In the genomic region with DNA sequence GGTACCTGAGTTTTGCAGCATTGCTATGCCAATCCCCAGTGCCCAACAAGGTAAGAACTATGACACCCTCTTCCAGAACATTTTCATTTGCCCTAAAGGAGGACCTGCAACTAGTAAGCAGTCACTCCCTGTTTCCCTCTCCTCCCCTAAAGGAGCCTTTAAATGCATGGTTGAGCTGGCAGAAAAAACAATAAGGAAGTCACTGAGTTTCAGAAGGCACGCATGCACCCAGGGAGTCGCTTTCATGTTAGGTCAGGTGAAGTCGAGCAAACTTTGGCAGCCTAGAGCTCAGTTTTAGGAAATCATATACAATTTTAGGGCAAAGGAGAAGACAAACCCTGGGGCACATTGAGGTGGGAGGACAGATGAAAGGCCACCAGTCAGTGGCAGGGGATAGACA, we compare ENCODE assay signal across 26 cellular contexts. TPM values are rescaled to one million over a fixed set of nuclear protein-coding genes. Genes with fewer than 3 reads are reported as not detected.
"Had no signal": no experiment of that assay in that cellular context is flagged by ENCODE, and none has a peak within 500 bp of the region (broad histone marks: within the 10 kb centered on the region; RNA-seq: fewer than 3 reads in every experiment).

No MANE protein-coding gene starts in this region.

- DNase-seq: activated CD4-positive, alpha-beta T cell treated with anti-CD3 and anti-CD28 coated beads for 1 hour; activated CD4-positive, alpha-beta T cell treated with anti-CD3 and anti-CD28 coated beads, Interleukin-2, amount 50 U/mL, for 48 hours; activated CD8-positive, alpha-beta memory T cell treated with anti-CD3 and anti-CD28 coated beads, Interleukin-2, amount 10 ng/mL, durations not matched to agents 7 days and 5 days; activated naive CD4-positive, alpha-beta T cell treated with anti-CD3 and anti-CD28 coated beads, Interleukin-2, amount 50 U/mL, for 16 hours; activated T-cell treated with anti-CD3 and anti-CD28 coated beads, Interleukin-2, amount 50 U/mL, for 24 hours; dermis blood vessel endothelial cell; foreskin melanocyte; heart left ventricle; mammary epithelial cell; nephron progenitor cell; occipital lobe; right cardiac atrium; stimulated activated CD4-positive, alpha-beta T cell treated with anti-CD3 and anti-CD28 coated beads, Interleukin-15, amount 100 ng/mL, for 24 hours; stimulated activated CD4-positive, alpha-beta T cell treated with anti-CD3 and anti-CD28 coated beads, Interleukin-4, amount 100 ng/mL, for 1 hour; stimulated activated naive CD8-positive, alpha-beta T cell treated with anti-CD3 and anti-CD28 coated beads, Interleukin-15, Interleukin-2, amounts not matched to agents 100 U/mL and 50 U/mL, for 24 hours had no signal

- H3K27me3 Mint-ChIP-seq: activated CD8-positive, alpha-beta memory T cell treated with anti-CD3 and anti-CD28 coated beads, Interleukin-2, amount 10 ng/mL, durations not matched to agents 7 days and 5 days; type B pancreatic cell had no signal

- H3K36me3 Mint-ChIP-seq: activated CD8-positive, alpha-beta memory T cell treated with anti-CD3 and anti-CD28 coated beads, Interleukin-2, amount 10 ng/mL, durations not matched to agents 7 days and 5 days; type B pancreatic cell had no signal

- H3K27ac Mint-ChIP-seq: activated CD8-positive, alpha-beta memory T cell treated with anti-CD3 and anti-CD28 coated beads, Interleukin-2, amount 10 ng/mL, durations not matched to agents 7 days and 5 days; activated T-cell treated with anti-CD3 and anti-CD28 coated beads, Interleukin-2, amount 50 U/mL, for 24 hours; nephron progenitor cell; type B pancreatic cell had no signal

- H3K4me1 Mint-ChIP-seq: activated CD8-positive, alpha-beta memory T cell treated with anti-CD3 and anti-CD28 coated beads, Interleukin-2, amount 10 ng/mL, durations not matched to agents 7 days and 5 days; nephron progenitor cell had no signal

- ATAC-seq: activated CD8-positive, alpha-beta memory T cell treated with anti-CD3 and anti-CD28 coated beads, Interleukin-2, amount 10 ng/mL, durations not matched to agents 7 days and 5 days; heart left ventricle; left lobe of liver; right cardiac atrium; stimulated activated naive CD8-positive, alpha-beta T cell treated with anti-CD3 and anti-CD28 coated beads, Interleukin-15, Interleukin-2, amounts not matched to agents 100 U/mL and 50 U/mL, for 24 hours had no signal

- H3K36me3 ChIP-seq: heart left ventricle, prostate gland, suprapubic skin had no signal

- H3K4me3 Mint-ChIP-seq: activated CD8-positive, alpha-beta memory T cell treated with anti-CD3 and anti-CD28 coated beads, Interleukin-2, amount 10 ng/mL, durations not matched to agents 7 days and 5 days; activated T-cell treated with anti-CD3 and anti-CD28 coated beads, Interleukin-2, amount 50 U/mL, for 24 hours; nephron progenitor cell; type B pancreatic cell had no signal

- H3K4me1 ChIP-seq: heart left ventricle, prostate gland, suprapubic skin had no signal

- H3K9me3 ChIP-seq: heart left ventricle, prostate gland, suprapubic skin had no signal

- H3K4me3 ChIP-seq: heart left ventricle, prostate gland, skin epidermis, suprapubic skin had no signal

- H3K27me3 ChIP-seq: heart left ventricle, suprapubic skin had no signal

- H3K27ac ChIP-seq: epithelial cell of prostate, heart left ventricle, prostate gland, skin epidermis, suprapubic skin, VCaP had no signal

RNA-seq across cellular contexts. Expression of gene NLRP11, which starts 11.8 kb away (rescaled TPM):
- total RNA-seq: activated CD8-positive, alpha-beta memory T cell treated with anti-CD3 and anti-CD28 coated beads, Interleukin-2, amount 10 ng/mL, durations not matched to agents 7 days and 5 days; astrocyte; bronchial epithelial cell; chondrocyte; dermis blood vessel endothelial cell; heart left ventricle; mammary epithelial cell; occipital lobe; right cardiac atrium had no signal

RNA-seq across cellular contexts. Expression of gene NLRP4, which starts 16.3 kb away (rescaled TPM):
- total RNA-seq: activated CD8-positive, alpha-beta memory T cell treated with anti-CD3 and anti-CD28 coated beads, Interleukin-2, amount 10 ng/mL, durations not matched to agents 7 days and 5 days; astrocyte; bronchial epithelial cell; chondrocyte; fibroblast of lung; heart left ventricle; left lobe of liver; mammary epithelial cell; right cardiac atrium; suprapubic skin had no signal

RNA-seq across cellular contexts. Expression of gene RFPL4AL1, which starts 51.1 kb away (rescaled TPM):
- total RNA-seq: activated CD8-positive, alpha-beta memory T cell treated with anti-CD3 and anti-CD28 coated beads, Interleukin-2, amount 10 ng/mL, durations not matched to agents 7 days and 5 days; astrocyte; bronchial epithelial cell; chondrocyte; fibroblast of lung; heart left ventricle; left lobe of liver; mammary epithelial cell; occipital lobe; prostate gland; right cardiac atrium; suprapubic skin had no signal
